ENCODE assay signal across 26 cellular contexts in the genomic region with DNA sequence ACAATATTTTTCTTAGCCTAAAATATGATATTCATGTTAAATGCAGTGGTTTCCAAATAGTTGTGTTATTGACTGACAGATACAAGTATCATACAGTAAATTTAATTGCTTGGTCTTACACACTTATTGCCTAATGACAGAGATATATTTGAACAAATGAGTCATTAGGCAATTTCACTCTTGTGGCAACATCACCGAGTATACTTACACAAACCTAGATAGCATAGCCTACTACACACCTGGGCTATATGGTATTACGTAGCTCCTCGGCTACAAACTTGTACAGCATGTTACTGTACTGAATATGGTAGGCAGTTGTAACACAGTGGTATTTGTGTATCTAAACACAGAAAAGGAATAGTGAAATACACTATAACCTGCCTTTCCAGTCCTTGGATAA.
"Had no signal": no experiment of that assay in that cellular context is flagged by ENCODE, and none has a peak within 500 bp of the region (broad histone marks: within the 10 kb centered on the region; RNA-seq: fewer than 3 reads in every experiment).

No MANE protein-coding gene starts in this region.

- H3K27ac ChIP-seq: colonic mucosa, esophagus muscularis mucosa, heart right ventricle, left lung, ovary, psoas muscle, sigmoid colon, spleen, testis, tibial artery had no signal

- H3K36me3 Mint-ChIP-seq: natural killer cell; stimulated activated memory B cell treated with anti-CD40 and anti-IgM and Interleukin-4, amounts not matched to agents 10 μg/mL and 1 μg/mL and 100 μg/mL, for 72 hours; type B pancreatic cell had no signal

- H3K9me3 ChIP-seq: colonic mucosa, esophagus muscularis mucosa, heart right ventricle, left lung, ovary, psoas muscle, sigmoid colon, spleen, testis, tibial artery had no signal

- H3K4me3 Mint-ChIP-seq: dendritic cell treated with granulocyte-macrophage colony-stimulating factor and Interleukin-4, amounts not matched to agents 40 ng/mL and 50 ng/mL, for 4 days; endodermal cell; natural killer cell; stimulated activated memory B cell treated with anti-CD40 and anti-IgM and Interleukin-4, amounts not matched to agents 10 μg/mL and 1 μg/mL and 100 μg/mL, for 72 hours; type B pancreatic cell had no signal

- H3K27me3 Mint-ChIP-seq: dendritic cell treated with granulocyte-macrophage colony-stimulating factor and Interleukin-4, amounts not matched to agents 40 ng/mL and 50 ng/mL, for 4 days; stimulated activated memory B cell treated with anti-CD40 and anti-IgM and Interleukin-4, amounts not matched to agents 10 μg/mL and 1 μg/mL and 100 μg/mL, for 72 hours had no signal

- H3K4me1 Mint-ChIP-seq: natural killer cell; stimulated activated memory B cell treated with anti-CD40 and anti-IgM and Interleukin-4, amounts not matched to agents 10 μg/mL and 1 μg/mL and 100 μg/mL, for 72 hours had no signal

- H3K4me3 ChIP-seq: colonic mucosa, esophagus muscularis mucosa, heart right ventricle, left lung, ovary, psoas muscle, sigmoid colon, spleen, testis, tibial artery had no signal

- H3K27ac Mint-ChIP-seq: dendritic cell treated with granulocyte-macrophage colony-stimulating factor and Interleukin-4, amounts not matched to agents 40 ng/mL and 50 ng/mL, for 4 days; endodermal cell; natural killer cell; stimulated activated memory B cell treated with anti-CD40 and anti-IgM and Interleukin-4, amounts not matched to agents 10 μg/mL and 1 μg/mL and 100 μg/mL, for 72 hours; type B pancreatic cell had no signal

- H3K27me3 ChIP-seq: colonic mucosa, esophagus muscularis mucosa, heart right ventricle, left lung, ovary, spleen, testis, tibial artery had no signal

- DNase-seq: colonic mucosa; effector CD8-positive, alpha-beta T cell; endodermal cell; foreskin melanocyte; glutamatergic neuron; heart right ventricle; hippocampal formation; left cardiac atrium; left lung; natural killer cell; occipital lobe; ovary; posterior cingulate gyrus; psoas muscle; right cardiac atrium; sigmoid colon; spleen; stimulated activated CD4-positive, alpha-beta T cell treated with anti-CD3 and anti-CD28 coated beads, Interleukin-4, amount 100 ng/mL, for 4 hours; stimulated activated naive CD8-positive, alpha-beta T cell treated with anti-CD3 and anti-CD28 coated beads, Interleukin-15, Interleukin-2, amounts not matched to agents 100 U/mL and 50 U/mL, for 24 hours; substantia nigra; testis; tibial artery had no signal

- ATAC-seq: heart right ventricle; left cardiac atrium; left lung; natural killer cell; psoas muscle; right cardiac atrium; stimulated activated memory B cell treated with anti-CD40 and anti-IgM and Interleukin-4, amounts not matched to agents 10 μg/mL and 1 μg/mL and 100 μg/mL, for 72 hours; stimulated activated naive CD8-positive, alpha-beta T cell treated with anti-CD3 and anti-CD28 coated beads, Interleukin-15, Interleukin-2, amounts not matched to agents 100 U/mL and 50 U/mL, for 24 hours had no signal

- H3K9me3 Mint-ChIP-seq: dendritic cell treated with granulocyte-macrophage colony-stimulating factor and Interleukin-4, amounts not matched to agents 40 ng/mL and 50 ng/mL, for 4 days; endodermal cell; natural killer cell; stimulated activated memory B cell treated with anti-CD40 and anti-IgM and Interleukin-4, amounts not matched to agents 10 μg/mL and 1 μg/mL and 100 μg/mL, for 72 hours; type B pancreatic cell had no signal
